ENCODE assay signal across 8 cellular contexts in the genomic region with DNA sequence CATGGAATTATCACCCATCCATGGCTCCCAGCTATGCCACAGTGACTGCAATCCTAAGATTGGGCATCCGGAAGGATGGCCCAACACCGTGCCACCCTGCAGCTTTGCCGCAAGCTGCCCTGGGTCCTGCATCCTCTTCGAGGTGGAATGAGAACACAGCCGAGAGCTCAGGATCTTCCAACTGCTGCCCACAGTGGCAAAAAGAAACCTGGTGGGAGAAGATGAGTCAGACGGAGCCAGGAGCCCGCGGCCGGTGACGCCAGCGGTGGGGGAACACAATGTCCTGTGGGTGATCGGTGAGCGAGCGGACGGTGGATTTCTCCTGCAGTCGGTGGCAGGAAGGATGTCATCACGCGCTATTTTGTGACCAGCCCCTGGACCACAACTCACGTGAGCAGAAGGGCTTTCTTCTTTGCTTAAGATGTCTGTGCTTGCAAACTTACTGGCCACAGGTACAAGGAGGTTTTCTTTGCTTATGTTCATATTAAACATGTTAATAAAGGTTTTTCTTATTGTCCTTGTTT. TPM values are rescaled to one million over a fixed set of nuclear protein-coding genes. Genes with fewer than 3 reads are reported as not detected.
DNase-seq lines count a peak whose midpoint lies in the region; ATAC-seq and TF ChIP-seq lines count a peak whose summit lies in the region.

No MANE protein-coding gene starts in this region.

- no peaks in the 10 kb centered on the region for H3K9me3 ChIP-seq in SU-DHL-6 (ENCODE audit: insufficient read depth, low read length)
- no peaks in the 10 kb centered on the region for H3K9me3 ChIP-seq in right cardiac atrium (ENCODE audit: control insufficient read depth, low read length)

- H3F3A ChIP-seq in SU-DHL-6 (ENCODE audit: insufficient read depth): peaks cover 16% of the 10 kb centered on the region

- H3K36me3 ChIP-seq in SU-DHL-6 (ENCODE audit: low read length): no peaks in the 10 kb centered on the region

- DNase-seq in COLO668 (lab: John Stamatoyannopoulos, UW; ENCODE audit: unreplicated experiment) (peak; percentile 68), right cardiac atrium (peak; percentile 81 to 88 (median 86)), foreskin melanocyte (no peak), retina (no peak)
- DNase-seq in activated naive CD8-positive, alpha-beta T cell treated with anti-CD3 and anti-CD28 coated beads for 36 hours: peak; percentile 91
- peak; percentile 95 for DNase-seq in stimulated activated CD4-positive, alpha-beta T cell treated with anti-CD3 and anti-CD28 coated beads, Interleukin-15, amount 100 ng/mL, for 24 hours

- no peaks in the 10 kb centered on the region for H3K9me3 Mint-ChIP-seq in activated naive CD8-positive, alpha-beta T cell treated with anti-CD3 and anti-CD28 coated beads for 36 hours

- TF ChIP-seq CTCF in SU-DHL-6 (IDR thresholded peaks at IDR 0.05; ENCODE audit: insufficient read depth, low read length, poor library complexity, severe bottlenecking): no peak

- H3K27ac ChIP-seq in SU-DHL-6 (ENCODE audit: low read depth, low read length): no peak overlapping the region
- peak overlapping the region; percentile 68 for H3K27ac ChIP-seq in right cardiac atrium (ENCODE audit: low read length)

- peak overlapping the region; percentile 79 for H2AFZ ChIP-seq in SU-DHL-6 (ENCODE audit: low read depth, low read length, severe bottlenecking)

- H3K27ac Mint-ChIP-seq in activated naive CD8-positive, alpha-beta T cell treated with anti-CD3 and anti-CD28 coated beads for 36 hours: peak overlapping the region; percentile 100

- no peaks in the 10 kb centered on the region for H3K4me1 ChIP-seq in right cardiac atrium (ENCODE audit: control insufficient read depth, insufficient read depth, low read length)

- ATAC-seq in HG02588 (IDR thresholded peaks at IDR 0.05; ENCODE audit: unreplicated experiment) (peak; percentile 19), right cardiac atrium (peak in 1 of 2 donors; percentile 28)

- H3K4me3 Mint-ChIP-seq in activated naive CD8-positive, alpha-beta T cell treated with anti-CD3 and anti-CD28 coated beads for 36 hours: peak overlapping the region; percentile 95

- H3K9me2 ChIP-seq in SU-DHL-6 (replicated peaks; ENCODE audit: insufficient read depth, low read length): no peaks in the 10 kb centered on the region

- no peaks in the 10 kb centered on the region for H4K20me1 ChIP-seq in SU-DHL-6 (ENCODE audit: low read depth, low read length)

- intact Hi-C loops in right cardiac atrium (cut with DNase I): loop anchor here in 1 of 4 donors (10.0 kb wide), 1 partner anchor 63 kb away; no protein-coding TSS in a partner anchor

- WGBS in right cardiac atrium: 48% methylated on average over 19 of the region's 19 CpGs

- H3K4me1 Mint-ChIP-seq in activated naive CD8-positive, alpha-beta T cell treated with anti-CD3 and anti-CD28 coated beads for 36 hours: peaks cover 71% of the 10 kb centered on the region

- H3K27me3 Mint-ChIP-seq in activated naive CD8-positive, alpha-beta T cell treated with anti-CD3 and anti-CD28 coated beads for 36 hours: no peaks in the 10 kb centered on the region

- H3K27me3 ChIP-seq in SU-DHL-6 (ENCODE audit: low read length) (no peaks in the 10 kb centered on the region), right cardiac atrium (ENCODE audit: control insufficient read depth, insufficient read depth) (no peaks in the 10 kb centered on the region)

- H3K4me3 ChIP-seq in SU-DHL-6 (ENCODE audit: insufficient read depth, low read length, poor library complexity, severe bottlenecking): peak overlapping the region; percentile 54
- peak overlapping the region; percentile 5 for H3K4me3 ChIP-seq in right cardiac atrium (ENCODE audit: low read length)

- H3K79me2 ChIP-seq in SU-DHL-6 (ENCODE audit: insufficient read depth, low read length): no peaks in the 10 kb centered on the region

- peaks cover 3% of the 10 kb centered on the region for H3K36me3 Mint-ChIP-seq in activated naive CD8-positive, alpha-beta T cell treated with anti-CD3 and anti-CD28 coated beads for 36 hours

- peak overlapping the region; percentile 77 for H3K4me2 ChIP-seq in SU-DHL-6 (ENCODE audit: low read depth, low read length, poor library complexity, severe bottlenecking)

- peak overlapping the region; percentile 61 for H3K9ac ChIP-seq in SU-DHL-6 (ENCODE audit: low read length)

RNA-seq across cellular contexts. Expression of gene CD7, which starts 20.1 kb away (rescaled TPM):
- 100 to 1,000 TPM; 291 to 293 TPM for total RNA-seq in activated naive CD8-positive, alpha-beta T cell treated with anti-CD3 and anti-CD28 coated beads for 36 hours
- total RNA-seq in right cardiac atrium: 1 to 10 TPM in 2 of 4 donors, under 1 TPM in 2; 0.31 to 1.4 (median 0.80) TPM
- polyA plus RNA-seq in right cardiac atrium: 0.45 TPM

RNA-seq across cellular contexts. Expression of gene CSNK1D, which starts 23.8 kb away (rescaled TPM):
- 100 to 1,000 TPM; 110 to 115 TPM for total RNA-seq in activated naive CD8-positive, alpha-beta T cell treated with anti-CD3 and anti-CD28 coated beads for 36 hours
- total RNA-seq in right cardiac atrium: 10 to 100 TPM; 68.8 to 81.7 (median 77.4) TPM
- polyA plus RNA-seq in right cardiac atrium: 61.7 TPM

RNA-seq across cellular contexts. Expression of gene SECTM1, which starts 36.2 kb away (rescaled TPM):
- total RNA-seq in activated naive CD8-positive, alpha-beta T cell treated with anti-CD3 and anti-CD28 coated beads for 36 hours: under 1 TPM; 0.72 to 0.74 TPM
- total RNA-seq in right cardiac atrium: 1 to 10 TPM; 2.8 to 5.7 (median 3.3) TPM
- polyA plus RNA-seq in right cardiac atrium: 2.5 TPM

Comparison
In these comparisons a context has a peak if more than half of its experiments do, and no peak if none do; other contexts are left out.
1. DNase-seq: peak in COLO668 (single experiment), activated naive CD8-positive, alpha-beta T cell treated with anti-CD3 and anti-CD28 coated beads for 36 hours (single experiment), right cardiac atrium (3 of 3) and stimulated activated CD4-positive, alpha-beta T cell treated with anti-CD3 and anti-CD28 coated beads, Interleukin-15, amount 100 ng/mL, for 24 hours (single experiment); none in foreskin melanocyte (single experiment) and retina (single experiment).
2. RNA of gene CD7, which starts 20.1 kb away (total RNA-seq): 291 to 293 TPM in activated naive CD8-positive, alpha-beta T cell treated with anti-CD3 and anti-CD28 coated beads for 36 hours; 0.31 to 1.4 TPM in right cardiac atrium; every median in the first group is over 100 times any median in the second.